17 cellular contexts compared by ENCODE assay signal in the genomic region with DNA sequence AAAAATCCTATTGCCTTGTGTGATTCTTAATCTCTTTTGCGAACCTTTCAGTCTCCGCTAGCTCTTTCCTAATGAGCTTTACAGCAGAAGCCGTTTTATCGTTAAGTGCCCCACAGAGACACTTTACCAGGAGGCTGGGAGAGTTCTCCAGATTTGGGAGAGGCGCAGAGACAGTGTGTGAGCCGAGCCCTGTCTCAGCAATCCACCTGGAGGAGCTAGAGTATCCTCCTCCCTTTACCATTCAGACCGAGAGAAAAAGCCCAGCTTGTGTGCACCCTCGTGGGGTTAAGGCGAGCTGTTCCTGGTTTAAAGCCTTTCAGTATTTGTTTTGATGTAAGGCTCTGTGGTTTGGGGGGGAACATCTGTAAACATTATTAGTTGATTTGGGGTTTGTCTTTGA.
"Had no signal": no experiment of that assay in that cellular context is flagged by ENCODE, and none has a peak within 500 bp of the region (broad histone marks: within the 10 kb centered on the region; RNA-seq: fewer than 3 reads in every experiment).

No MANE protein-coding gene starts in this region.

- H3K9me3 ChIP-seq: gastrocnemius medialis, left lung, thoracic aorta, upper lobe of right lung had no signal

- H3K4me1 ChIP-seq: left lung, upper lobe of right lung had no signal

- H3K27me3 ChIP-seq: cardiac muscle cell, gastrocnemius medialis, left lung, upper lobe of right lung had no signal

- H3K27me3 Mint-ChIP-seq: activated naive CD8-positive, alpha-beta T cell treated with anti-CD3 and anti-CD28 coated beads, Interleukin-2, amount 50 U/mL, for 24 hours had no signal

- H3K4me3 ChIP-seq: cardiac muscle cell, gastrocnemius medialis, left lung, thoracic aorta, upper lobe of right lung had no signal

- H3K27ac ChIP-seq: cardiac muscle cell, gastrocnemius medialis, left lung, thoracic aorta, upper lobe of right lung had no signal

- H3K27ac Mint-ChIP-seq: activated naive CD4-positive, alpha-beta T cell treated with anti-CD3 and anti-CD28 coated beads for 36 hours; activated naive CD8-positive, alpha-beta T cell treated with anti-CD3 and anti-CD28 coated beads, Interleukin-2, amount 50 U/mL, for 24 hours; activated T-helper 2 cell treated with anti-CD3 and anti-CD28 coated beads, Interferon-gamma antibody, Interleukin-2, Interleukin-4, amounts not matched to agents 10 μg/mL and 5 μg/mL and 100 μg/mL, durations not matched to agents 14 hours and 24 hours and 36 hours; stimulated activated effector memory CD8-positive, alpha-beta T cell treated with anti-CD3 and anti-CD28 coated beads, Interleukin-12 subunit alpha, Interleukin-12 subunit beta, amount 100 ng/mL, for 72 hours had no signal

- ATAC-seq: activated CD4-positive, CD25-positive, alpha-beta regulatory T cell treated with anti-CD3 and anti-CD28 coated beads, Interleukin-2, amount 50 U/mL, for 24 hours; activated naive CD8-positive, alpha-beta T cell treated with anti-CD3 and anti-CD28 coated beads, Interleukin-2, amount 50 U/mL, for 24 hours; gastrocnemius medialis; left lung; stimulated activated effector memory CD8-positive, alpha-beta T cell treated with anti-CD3 and anti-CD28 coated beads, Interleukin-12 subunit alpha, Interleukin-12 subunit beta, amount 100 ng/mL, for 72 hours; upper lobe of right lung had no signal

- H3K4me1 Mint-ChIP-seq: activated naive CD8-positive, alpha-beta T cell treated with anti-CD3 and anti-CD28 coated beads, Interleukin-2, amount 50 U/mL, for 24 hours had no signal

- H3K4me3 Mint-ChIP-seq: activated naive CD4-positive, alpha-beta T cell treated with anti-CD3 and anti-CD28 coated beads for 36 hours; activated naive CD8-positive, alpha-beta T cell treated with anti-CD3 and anti-CD28 coated beads, Interleukin-2, amount 50 U/mL, for 24 hours; naive B cell; stimulated activated effector memory CD8-positive, alpha-beta T cell treated with anti-CD3 and anti-CD28 coated beads, Interleukin-12 subunit alpha, Interleukin-12 subunit beta, amount 100 ng/mL, for 72 hours had no signal

- H3K36me3 ChIP-seq: cardiac muscle cell, gastrocnemius medialis, left lung, thoracic aorta, upper lobe of right lung had no signal

- H3K36me3 Mint-ChIP-seq: naive B cell had no signal

- DNase-seq: activated CD4-positive, alpha-beta T cell treated with anti-CD3 and anti-CD28 coated beads, Interleukin-2, amount 50 U/mL, for 1 hour; activated naive CD4-positive, alpha-beta T cell treated with anti-CD3 and anti-CD28 coated beads for 36 hours; activated naive CD8-positive, alpha-beta T cell treated with anti-CD3 and anti-CD28 coated beads, Interleukin-2, amount 50 U/mL, for 24 hours; erythroblast; gastrocnemius medialis; islet precursor cell; left lung; mammary epithelial cell; naive B cell; retina; stimulated activated CD4-positive, alpha-beta T cell treated with anti-CD3 and anti-CD28 coated beads, Interleukin-12 subunit alpha, Interleukin-12 subunit beta, amount 100 ng/mL, for 4 hours; upper lobe of right lung had no signal

- H3K9me3 Mint-ChIP-seq: activated naive CD4-positive, alpha-beta T cell treated with anti-CD3 and anti-CD28 coated beads for 36 hours; activated naive CD8-positive, alpha-beta T cell treated with anti-CD3 and anti-CD28 coated beads, Interleukin-2, amount 50 U/mL, for 24 hours; activated T-helper 2 cell treated with anti-CD3 and anti-CD28 coated beads, Interferon-gamma antibody, Interleukin-2, Interleukin-4, amounts not matched to agents 10 μg/mL and 5 μg/mL and 100 μg/mL, durations not matched to agents 14 hours and 24 hours and 36 hours; stimulated activated effector memory CD8-positive, alpha-beta T cell treated with anti-CD3 and anti-CD28 coated beads, Interleukin-12 subunit alpha, Interleukin-12 subunit beta, amount 100 ng/mL, for 72 hours had no signal
